In the genomic region with DNA sequence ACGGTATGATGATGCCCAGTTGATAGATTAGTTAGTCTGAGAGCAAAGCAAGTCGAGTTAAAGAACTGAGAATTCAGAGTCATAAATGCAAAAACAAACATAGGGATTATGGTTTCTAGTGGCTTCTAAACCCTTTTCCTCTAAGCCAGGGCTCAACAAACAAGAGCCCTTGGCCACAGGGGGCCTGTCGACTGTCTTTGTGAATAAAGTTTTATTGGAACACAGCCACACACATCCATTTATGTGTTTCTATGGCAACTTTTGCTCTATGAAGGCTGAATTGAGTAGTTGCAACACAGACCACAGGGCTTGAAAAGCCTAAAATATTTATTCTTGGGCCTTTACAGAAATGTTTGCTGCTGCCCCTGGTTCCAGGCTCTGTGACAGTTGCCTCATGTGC, we compare ENCODE assay signal across 12 cellular contexts.
"Had no signal": no experiment of that assay in that cellular context is flagged by ENCODE, and none has a peak within 500 bp of the region (broad histone marks: within the 10 kb centered on the region; RNA-seq: fewer than 3 reads in every experiment).

No MANE protein-coding gene starts in this region.

- DNase-seq: activated T-cell treated with anti-CD3 and anti-CD28 coated beads, Interleukin-2, amount 50 U/mL, for 1 hour; cerebellar nuclear complex; dermis blood vessel endothelial cell; erythroblast; immature natural killer cell; left cardiac atrium; natural killer cell; stimulated activated CD4-positive, alpha-beta T cell treated with anti-CD3 and anti-CD28 coated beads, Interleukin-4, amount 100 ng/mL, for 1 hour; stimulated activated CD8-positive, alpha-beta memory T cell treated with anti-CD3 and anti-CD28 coated beads, Interleukin-4, amount 100 ng/mL, for 48 hours; T-helper 17 cell had no signal

- ATAC-seq: activated naive CD4-positive, alpha-beta T cell treated with anti-CD3 and anti-CD28 coated beads, Interleukin-2, amount 50 U/mL, for 72 hours; left cardiac atrium; natural killer cell; T-helper 17 cell had no signal

- H3K4me3 ChIP-seq: lung had no signal
